In genomic region chr1:162302246-162302645, GRCh38 we compare ENCODE assay signal across 25 cellular contexts.
DNase-seq lines count a peak whose midpoint lies in the region; ATAC-seq, FAIRE-seq and TF ChIP-seq lines count a peak whose summit lies in the region.
"Had no signal": no experiment of that assay in that cellular context is flagged by ENCODE, and none has a peak within 500 bp of the region (broad histone marks: within the 10 kb centered on the region; RNA-seq: fewer than 3 reads in every experiment).

No MANE protein-coding gene starts in this region.

- H3K4me1 Mint-ChIP-seq in T-cell: no peaks in the 10 kb centered on the region
- no peaks in the 10 kb centered on the region for H3K4me1 Mint-ChIP-seq in CD14-positive monocyte
- H3K4me1 Mint-ChIP-seq: B cell had no signal

- CTCF ChIA-PET in A673 (lab: Charles Lee) (no interaction called here), T-cell (lab: Charles Lee) (no interaction called here)

- H3K4me1 ChIP-seq in A673 (ENCODE audit: insufficient read depth, low read length, poor library complexity, severe bottlenecking): peaks cover 40% of the 10 kb centered on the region

- no peak for FAIRE-seq in bronchial epithelial cell (lab: Jason Lieb, UNC)
- FAIRE-seq: GM12878, HepG2, K562 had no signal

- H3K27ac Mint-ChIP-seq in T-cell: no peak overlapping the region
- peak overlapping the region in 1 of 7 donors; percentile 15 for H3K27ac Mint-ChIP-seq in CD14-positive monocyte
- H3K27ac Mint-ChIP-seq: B cell had no signal

- H3K9me3 Mint-ChIP-seq in T-cell (peaks cover 0 to 4% (median 3%) of the 10 kb centered on the region in 3 donors), CD14-positive monocyte (peaks cover 0 to 9% (median 3%) of the 10 kb centered on the region in 7 donors)

- intact Hi-C loops in A673 (cut with micrococcal nuclease; ENCODE audit: unreplicated experiment): no loop called here
- intact Hi-C loops in CD14-positive monocyte (cut with micrococcal nuclease): no loop called here

- no peak for ATAC-seq in T-cell (replicated peaks in 1 of 4)
- ATAC-seq: GM12878, HCT116, HepG2, K562 had no signal

- POLR2A ChIA-PET in A673 (lab: Charles Lee; ENCODE audit: low non-redundant PET): no interaction called here
- POLR2A ChIA-PET in T-cell (lab: Charles Lee): no interaction called here

- DNase-seq in A673 (ENCODE audit: low spot score): peak; percentile 66
- peak; percentile 16 for DNase-seq in HCEC 1CT
- peak; percentile 52 for DNase-seq in bronchial epithelial cell (ENCODE audit: low read depth)
- peak; percentile 13 for DNase-seq in fibroblast of mammary gland (ENCODE audit: low read depth)
- no peak for DNase-seq in T-cell
- DNase-seq in CD14-positive monocyte (ENCODE audit: low spot score): no peak
- DNase-seq in effector CD8-positive, alpha-beta T cell (lab: John Stamatoyannopoulos, UW): no peak
- DNase-seq in GF-D8 (lab: John Stamatoyannopoulos, UW): no peak
- DNase-seq: GOT3, MM.1S, NCI-H1048, NCI-H1436 treated with DMSO at 0.1 percent for 48 hours, NCI-H1930, NCI-H2171 treated with DMSO at 0.1 percent for 48 hours, NCI-H446, NCI-H526, OCI-M1, Right ventricle myocardium superior, SW 1271 had no signal

- no peaks in the 10 kb centered on the region for H3K27me3 ChIP-seq in A673 (replicated peaks; ENCODE audit: insufficient read depth, low read depth, low read length, poor library complexity)
- no peaks in the 10 kb centered on the region for H3K27me3 ChIP-seq in bronchial epithelial cell (ENCODE audit: control insufficient read depth, insufficient read depth, low read length)

- no peak overlapping the region for H3K4me3 ChIP-seq in A673 (ENCODE audit: low read depth, low read length, poor library complexity, severe bottlenecking)
- H3K4me3 ChIP-seq in bronchial epithelial cell (ENCODE audit: low read depth, low read length): no peak overlapping the region
- no peak overlapping the region for H3K4me3 ChIP-seq in fibroblast of mammary gland (ENCODE audit: control insufficient read depth, low read depth, low read length)
- H3K4me3 ChIP-seq: GM12878, K562 had no signal

- peak overlapping the region; percentile 65 for H3K27ac ChIP-seq in A673 (ENCODE audit: low read depth, low read length, poor library complexity, severe bottlenecking)
- H3K27ac ChIP-seq: HL-60 had no signal

- H3K9me3 ChIP-seq in A673 (ENCODE audit: low read depth, low read length, poor library complexity, severe bottlenecking): no peaks in the 10 kb centered on the region

- no peaks in the 10 kb centered on the region for H3K36me3 ChIP-seq in A673 (ENCODE audit: insufficient read depth, low read length, poor library complexity, severe bottlenecking)
- no peaks in the 10 kb centered on the region for H3K36me3 ChIP-seq in bronchial epithelial cell (ENCODE audit: control insufficient read depth, insufficient read depth, low read length)

- H3K36me3 Mint-ChIP-seq in T-cell (no peaks in the 10 kb centered on the region), CD14-positive monocyte (no peaks in the 10 kb centered on the region)

- no TSS peak for BruUV-seq in A673 (replicated peaks; lab: Mats Ljungman, UMichigan)

- H3K27me3 Mint-ChIP-seq in T-cell (peaks cover 18 to 28% of the 10 kb centered on the region in 2 donors), CD14-positive monocyte (ENCODE audit: low read depth in 3 of 3) (peaks cover 2 to 12% (median 8%) of the 10 kb centered on the region in 3 donors)

- no peak for TF ChIP-seq CTCF in A673 (conservative IDR thresholded peaks at IDR 0.05; ENCODE audit: low read depth, low read length)
- no peak for TF ChIP-seq CTCF in bronchial epithelial cell (IDR thresholded peaks at IDR 0.05; ENCODE audit: insufficient read depth, low read length, severe bottlenecking)
- no peak for TF ChIP-seq CTCF in fibroblast of mammary gland (conservative IDR thresholded peaks at IDR 0.05; ENCODE audit: control insufficient read depth, insufficient read depth, low read depth, low read length)
- no peak for TF ChIP-seq CTCF in CD14-positive monocyte (IDR thresholded peaks at IDR 0.05)

- H3K4me3 Mint-ChIP-seq in T-cell (no peak overlapping the region), CD14-positive monocyte (no peak overlapping the region)
- H3K4me3 Mint-ChIP-seq: B cell had no signal

Comparison
In these comparisons a context has a peak if more than half of its experiments do, and no peak if none do; other contexts are left out.
1. DNase-seq: peak in A673 (single experiment), HCEC 1CT (single experiment), bronchial epithelial cell (single experiment) and fibroblast of mammary gland (single experiment); none in T-cell (0 of 34), CD14-positive monocyte (single experiment), effector CD8-positive, alpha-beta T cell (single experiment) and GF-D8 (single experiment).